Comparison of ENCODE assay signal across 8 cellular contexts in the genomic region with DNA sequence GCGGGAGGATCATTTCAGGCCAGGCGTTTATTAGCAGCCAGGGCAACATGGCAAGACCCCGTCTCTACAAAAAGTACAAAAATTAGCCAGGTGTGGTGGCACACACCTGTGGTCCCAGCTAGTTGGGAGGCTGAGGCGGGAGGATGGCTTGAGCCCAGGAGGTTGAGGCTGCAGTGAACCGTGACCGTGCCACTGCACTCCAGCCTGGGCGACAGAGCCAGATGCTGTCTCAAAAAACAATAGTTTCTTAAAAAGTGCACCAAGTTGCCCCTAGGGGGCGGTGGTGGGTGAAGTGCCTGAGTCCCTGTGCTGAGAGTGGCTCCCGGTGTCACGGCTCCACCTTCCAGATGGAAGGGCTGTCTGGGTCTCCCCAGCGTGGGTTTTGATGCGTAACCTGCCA.
DNase-seq lines count a peak whose midpoint lies in the region; ATAC-seq and TF ChIP-seq lines count a peak whose summit lies in the region.
"Not testable (repeated sequence)": the region's sequence is repeated elsewhere in the genome, so short reads cannot be mapped to it uniquely, and the experiment has no call there.

No MANE protein-coding gene starts in this region.

- POLR2A ChIA-PET in A673 (lab: Charles Lee; ENCODE audit: low non-redundant PET) = not testable (repeated sequence)

- H3K4me1 ChIP-seq in A673 (ENCODE audit: insufficient read depth, low read length, poor library complexity, severe bottlenecking) (peaks cover 18% of the 10 kb centered on the region), left lung (peaks cover 0 to 23% of the 10 kb centered on the region in 2 donors)

- CTCF ChIA-PET in A673 (lab: Charles Lee) = interaction anchor here (0.9 to 1.4 kb wide), 2 partner anchors 10 to 220 kb away, joined by 3 read pairs; no protein-coding TSS in a partner anchor

- not testable (repeated sequence) for H3K4me3 ChIP-seq in A673 (ENCODE audit: low read depth, low read length, poor library complexity, severe bottlenecking); left lung

- BruUV-seq in A673 (replicated peaks; lab: Mats Ljungman, UMichigan) = not testable (repeated sequence)

- H3K36me3 ChIP-seq in A673 (ENCODE audit: insufficient read depth, low read length, poor library complexity, severe bottlenecking) = not testable (repeated sequence)
- H3K36me3 ChIP-seq in left lung = peaks cover 0 to 20% of the 10 kb centered on the region in 2 donors

- ATAC-seq in left lung = peak; percentile 30

- not testable (repeated sequence) for H3K9me3 ChIP-seq in A673 (ENCODE audit: low read depth, low read length, poor library complexity, severe bottlenecking); left lung

- intact Hi-C loops in A673 (cut with micrococcal nuclease; ENCODE audit: unreplicated experiment); left lung (cut with DNase I): not testable (repeated sequence)

- TF ChIP-seq CTCF in A673 (conservative IDR thresholded peaks at IDR 0.05; ENCODE audit: low read depth, low read length) = peak; percentile 72
- TF ChIP-seq CTCF in GM12874 (IDR thresholded peaks at IDR 0.05; ENCODE audit: insufficient read depth, low read depth, low read length) = peak; percentile 68
- peak; percentile 57 to 58 for TF ChIP-seq CTCF in left lung (IDR thresholded peaks at IDR 0.05)

- not testable (repeated sequence) for H3K27me3 ChIP-seq in A673 (replicated peaks; ENCODE audit: insufficient read depth, low read depth, low read length, poor library complexity); left lung

- H3K27ac ChIP-seq in A673 (ENCODE audit: low read depth, low read length, poor library complexity, severe bottlenecking); left lung: not testable (repeated sequence)

- DNase-seq in A673 (ENCODE audit: low spot score) (peak; percentile 88), NCI-H146 (lab: John Stamatoyannopoulos, UW) (peak; percentile 25), SKM-1 (lab: John Stamatoyannopoulos, UW; ENCODE audit: unreplicated experiment) (peak; percentile 51), activated T-cell treated with anti-CD3 and anti-CD28 coated beads for 48 hours (ENCODE audit: low read depth) (peak; percentile 47)
- DNase-seq in effector CD8-positive, alpha-beta T cell (lab: John Stamatoyannopoulos, UW) = peak; percentile 40
- not testable (repeated sequence) for DNase-seq in left lung
- DNase-seq in stimulated activated CD4-positive, alpha-beta T cell treated with anti-CD3 and anti-CD28 coated beads, Interleukin-1b, Interleukin-23, amount 100 ng/mL, for 1 hour (ENCODE audit: low read depth in 2 of 2) = peak; percentile 25 to 48
